In the genomic region with DNA sequence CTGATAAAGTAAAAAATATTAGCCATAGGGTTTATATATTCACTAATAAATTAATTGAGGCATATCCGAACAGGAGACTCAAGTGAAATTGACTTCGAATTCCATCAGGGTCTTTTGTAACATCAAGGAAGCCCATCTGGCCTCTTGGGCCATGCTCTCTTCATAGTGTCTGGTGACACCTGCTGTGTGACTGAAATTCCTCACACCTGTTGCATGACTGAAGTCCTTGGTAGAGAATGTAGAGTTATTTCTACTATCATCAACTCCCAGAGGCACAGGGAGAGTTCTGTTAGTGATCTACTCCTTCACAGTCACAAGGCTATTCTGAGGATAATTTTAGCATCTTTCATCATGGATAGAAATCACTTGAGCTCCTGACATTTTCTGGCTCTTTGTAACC, we compare ENCODE assay signal across 28 cellular contexts.
"Had no signal": no experiment of that assay in that cellular context is flagged by ENCODE, and none has a peak within 500 bp of the region (broad histone marks: within the 10 kb centered on the region; RNA-seq: fewer than 3 reads in every experiment).

No MANE protein-coding gene starts in this region.

- ATAC-seq: mucosa of descending colon; naive thymus-derived CD8-positive, alpha-beta T cell; pancreas; right cardiac atrium; sciatic nerve; stimulated activated naive B cell treated with anti-CD40 and anti-IgM and Interleukin-4, amounts not matched to agents 10 μg/mL and 1 μg/mL and 100 μg/mL, for 72 hours; stimulated activated naive CD8-positive, alpha-beta T cell treated with anti-CD3 and anti-CD28 coated beads, Interleukin-15, Interleukin-2, amounts not matched to agents 100 U/mL and 50 U/mL, for 24 hours had no signal

- H3K27ac Mint-ChIP-seq: immature natural killer cell; naive thymus-derived CD8-positive, alpha-beta T cell; nephron; stimulated activated naive B cell treated with anti-CD40 and anti-IgM and Interleukin-4, amounts not matched to agents 10 μg/mL and 1 μg/mL and 100 μg/mL, for 72 hours had no signal

- H3K4me3 ChIP-seq: hepatocyte, left ventricle myocardium inferior, lung, mucosa of descending colon, pancreas, prostate gland, skin epidermis, stomach, testis, thyroid gland, transverse colon, upper lobe of left lung had no signal

- H3K4me1 Mint-ChIP-seq: immature natural killer cell; naive thymus-derived CD8-positive, alpha-beta T cell; nephron; neural crest cell had no signal

- H3K27me3 Mint-ChIP-seq: stimulated activated naive B cell treated with anti-CD40 and anti-IgM and Interleukin-4, amounts not matched to agents 10 μg/mL and 1 μg/mL and 100 μg/mL, for 72 hours had no signal

- DNase-seq: immature natural killer cell; left ventricle myocardium inferior; midbrain; mucosa of descending colon; naive thymus-derived CD8-positive, alpha-beta T cell; pancreas; posterior cingulate gyrus; retina; right cardiac atrium; stimulated activated CD4-positive, alpha-beta T cell treated with anti-CD3 and anti-CD28 coated beads, Interleukin-12 subunit alpha, Interleukin-12 subunit beta, amount 100 ng/mL, for 4 hours; stimulated activated CD4-positive, alpha-beta T cell treated with anti-CD3 and anti-CD28 coated beads, Interleukin-15, amount 100 ng/mL, for 24 hours; stimulated activated CD4-positive, alpha-beta T cell treated with anti-CD3 and anti-CD28 coated beads, Interleukin-2, amount 100 ng/mL, for 24 hours; stimulated activated CD4-positive, alpha-beta T cell treated with anti-CD3 and anti-CD28 coated beads, Interleukin-4, amount 100 ng/mL, for 1 hour; stimulated activated naive B cell treated with anti-CD40 and anti-IgM and Interleukin-4, amounts not matched to agents 10 μg/mL and 1 μg/mL and 100 μg/mL, for 72 hours; stimulated activated naive CD8-positive, alpha-beta T cell treated with anti-CD3 and anti-CD28 coated beads, Interleukin-15, Interleukin-2, amounts not matched to agents 100 U/mL and 50 U/mL, for 24 hours; stomach; testis; thyroid gland; transverse colon; upper lobe of left lung had no signal

- H3K4me3 Mint-ChIP-seq: immature natural killer cell; naive thymus-derived CD8-positive, alpha-beta T cell; nephron; neural crest cell; stimulated activated naive B cell treated with anti-CD40 and anti-IgM and Interleukin-4, amounts not matched to agents 10 μg/mL and 1 μg/mL and 100 μg/mL, for 72 hours had no signal

- H3K9me3 ChIP-seq: left ventricle myocardium inferior, mucosa of descending colon, pancreas, prostate gland, stomach, testis, thyroid gland, transverse colon, upper lobe of left lung had no signal

- H3K4me2 ChIP-seq: hepatocyte had no signal

- H3K27me3 ChIP-seq: hepatocyte, pancreas, stomach, testis, thyroid gland, transverse colon, upper lobe of left lung had no signal

- H3K36me3 Mint-ChIP-seq: immature natural killer cell; naive thymus-derived CD8-positive, alpha-beta T cell; stimulated activated naive B cell treated with anti-CD40 and anti-IgM and Interleukin-4, amounts not matched to agents 10 μg/mL and 1 μg/mL and 100 μg/mL, for 72 hours had no signal

- H2AFZ ChIP-seq: hepatocyte had no signal

- H3K79me2 ChIP-seq: hepatocyte had no signal

- H3K27ac ChIP-seq: hepatocyte, left ventricle myocardium inferior, pancreas, prostate gland, skin epidermis, stomach, testis, thyroid gland, transverse colon, upper lobe of left lung had no signal

- FAIRE-seq: islet of Langerhans, pancreas had no signal

- H3K9me3 Mint-ChIP-seq: immature natural killer cell; nephron; neural crest cell; stimulated activated naive B cell treated with anti-CD40 and anti-IgM and Interleukin-4, amounts not matched to agents 10 μg/mL and 1 μg/mL and 100 μg/mL, for 72 hours had no signal

- H3K36me3 ChIP-seq: left ventricle myocardium inferior, pancreas, prostate gland, stomach, thyroid gland, transverse colon, upper lobe of left lung had no signal

- H3K4me1 ChIP-seq: left ventricle myocardium inferior, pancreas, prostate gland, stomach, testis, thyroid gland, transverse colon, upper lobe of left lung had no signal
